Comparison of ENCODE assay signal across 8 cellular contexts in the genomic region with DNA sequence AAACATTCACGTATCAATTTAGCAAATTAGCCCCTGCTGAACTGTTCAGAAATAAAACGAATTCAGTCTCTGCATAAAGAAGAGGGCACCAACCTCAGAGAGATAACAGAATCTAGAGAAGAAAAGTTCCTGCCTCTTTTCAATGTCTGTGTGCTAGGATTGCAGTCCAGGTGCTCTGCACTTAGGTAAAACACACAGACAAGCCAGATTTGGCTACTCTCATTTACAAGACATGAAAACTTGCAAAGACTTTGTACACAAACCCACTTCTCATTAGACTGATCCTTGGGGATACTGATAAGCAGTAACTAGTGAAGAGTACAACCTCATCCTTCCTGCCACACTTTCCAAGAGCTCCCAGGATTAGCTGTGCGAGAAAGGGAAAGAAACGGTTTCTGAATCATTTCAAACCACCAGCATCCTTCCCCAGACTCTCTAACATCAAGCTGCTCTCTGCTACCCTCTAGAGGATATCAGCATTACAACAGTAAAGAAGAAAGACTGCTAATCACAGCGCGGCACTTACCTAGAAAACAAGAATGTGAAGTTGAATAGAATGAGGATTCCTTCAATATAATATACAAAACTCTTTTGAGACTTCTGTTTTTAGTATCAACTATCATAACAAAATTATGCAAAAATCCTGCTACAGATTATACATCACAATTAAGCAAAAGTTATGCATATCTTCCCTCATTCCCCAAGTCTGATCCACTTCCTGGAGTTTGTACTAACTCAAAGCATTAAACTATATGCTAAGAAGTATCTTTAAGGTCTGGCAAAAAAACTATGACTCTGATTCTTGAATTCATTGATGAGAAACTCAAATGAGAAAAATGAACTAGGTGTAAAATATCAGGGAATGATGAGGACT.
DNase-seq lines count a peak whose midpoint lies in the region; ATAC-seq, FAIRE-seq and TF ChIP-seq lines count a peak whose summit lies in the region.
"Had no signal": no experiment of that assay in that cellular context is flagged by ENCODE, and none has a peak within 500 bp of the region (broad histone marks: within the 10 kb centered on the region; RNA-seq: fewer than 3 reads in every experiment).

No MANE protein-coding gene starts in this region.

- peak; percentile 92 for ATAC-seq in GM19438 (IDR thresholded peaks at IDR 0.05; ENCODE audit: low read depth, unreplicated experiment)
- peak; percentile 93 for ATAC-seq in HG03196 (IDR thresholded peaks at IDR 0.05; ENCODE audit: unreplicated experiment)
- ATAC-seq in thoracic aorta (ENCODE audit: insufficient number of reproducible peaks, low FRiP score, low read depth): peak; percentile 59
- ATAC-seq: stimulated activated naive CD8-positive, alpha-beta T cell treated with anti-CD3 and anti-CD28 coated beads, Interleukin-15, amount 100 ng/mL, for 72 hours had no signal

- H3K4me1 ChIP-seq in breast epithelium (no peaks in the 10 kb centered on the region), kidney (ENCODE audit: control insufficient read depth in 1 of 2, insufficient read depth in 1 of 2, low read depth in 1 of 2, low read length in 2 of 2) (peaks cover 0 to 7% of the 10 kb centered on the region in 2 donors), thoracic aorta (ENCODE audit: control insufficient read depth in 1 of 2, low read depth in 2 of 2) (peaks cover 2 to 27% of the 10 kb centered on the region in 2 donors)

- no peak overlapping the region for H3K27ac ChIP-seq in breast epithelium
- no peak overlapping the region for H3K27ac ChIP-seq in kidney (ENCODE audit: low read depth in 2 of 2, low read length in 2 of 2)
- no peak overlapping the region for H3K27ac ChIP-seq in thoracic aorta

- H3K9me3 ChIP-seq in breast epithelium: no peaks in the 10 kb centered on the region
- H3K9me3 ChIP-seq in kidney (ENCODE audit: control insufficient read depth in 1 of 2, low read length in 2 of 2): no peaks in the 10 kb centered on the region
- H3K9me3 ChIP-seq in thoracic aorta: no peaks in the 10 kb centered on the region

- H3K9ac ChIP-seq in kidney (ENCODE audit: low read length in 2 of 2): no peak overlapping the region

- intact Hi-C loops in breast epithelium (cut with DNase I; ENCODE audit: low total_unique reads) (loop anchor here (5.0 kb wide), 1 partner anchor 830 kb away; no protein-coding TSS in a partner anchor), kidney (cut with DNase I) (loop anchor here (10.0 kb wide), 1 partner anchor 297 kb away; no protein-coding TSS in a partner anchor)

- peak; percentile 78 for DNase-seq in ELR (ENCODE audit: low read depth)
- peak; percentile 14 for DNase-seq in NCI-H524 treated with DMSO at 0.1 percent for 48 hours (lab: John Stamatoyannopoulos, UW)
- DNase-seq in breast epithelium (ENCODE audit: low spot score in 2 of 2): no peak
- no peak for DNase-seq in kidney
- no peak for DNase-seq in thoracic aorta (ENCODE audit: low spot score)

- FAIRE-seq in kidney (lab: Jason Lieb, UNC): peak; percentile 73

- no peak for TF ChIP-seq POLR2A in breast epithelium (IDR thresholded peaks at IDR 0.05)

- H3K4me3 ChIP-seq in breast epithelium: no peak overlapping the region
- H3K4me3 ChIP-seq in kidney (ENCODE audit: low read length in 2 of 2): no peak overlapping the region
- no peak overlapping the region for H3K4me3 ChIP-seq in thoracic aorta

- peak; percentile 38 to 65 (median 55) for TF ChIP-seq CTCF in breast epithelium (IDR thresholded peaks at IDR 0.05)
- peak; percentile 74 for TF ChIP-seq CTCF in kidney (IDR thresholded peaks at IDR 0.05; ENCODE audit: borderline replicate concordance, extremely low read depth, insufficient read depth)
- TF ChIP-seq CTCF in thoracic aorta (IDR thresholded peaks at IDR 0.05): peak; percentile 78

- H3K36me3 ChIP-seq in breast epithelium: no peaks in the 10 kb centered on the region
- no peaks in the 10 kb centered on the region for H3K36me3 ChIP-seq in kidney (ENCODE audit: control insufficient read depth in 1 of 2, insufficient read depth in 2 of 2, low read length in 2 of 2)
- no peaks in the 10 kb centered on the region for H3K36me3 ChIP-seq in thoracic aorta

- no peaks in the 10 kb centered on the region for H3K27me3 ChIP-seq in breast epithelium
- H3K27me3 ChIP-seq in thoracic aorta (replicated peaks; ENCODE audit: insufficient read depth): no peaks in the 10 kb centered on the region

Comparison
In these comparisons a context has a peak if more than half of its experiments do, and no peak if none do; other contexts are left out.
1. DNase-seq: peak in ELR (single experiment) and NCI-H524 treated with DMSO at 0.1 percent for 48 hours (single experiment); none in breast epithelium (0 of 2), kidney (single experiment) and thoracic aorta (single experiment).
2. Peak in every context shown above with its lines, with median percentiles within 50 percentile points of each other: ATAC-seq and CTCF ChIP-seq.